Comparison of ENCODE assay signal across 16 cellular contexts in genomic region chr2:199556886-199557285, GRCh38.
A peak's percentile ranks its signal among the peaks of the same experiment; 100 is the strongest.
DNase-seq lines count a peak whose midpoint lies in the region; ATAC-seq, FAIRE-seq and TF ChIP-seq lines count a peak whose summit lies in the region.
"Had no signal": no experiment of that assay in that cellular context is flagged by ENCODE, and none has a peak within 500 bp of the region (broad histone marks: within the 10 kb centered on the region; RNA-seq: fewer than 3 reads in every experiment).

No MANE protein-coding gene starts in this region.

- 0% methylated on average over 6 of the region's 9 CpGs for WGBS in K562 (ENCODE audit: insufficient coverage, low coverage, missing lambda C conversion rate)

- DNase-seq in Daoy (ENCODE audit: low read depth) = peak; percentile 31
- peak; percentile 20 for DNase-seq in HT1080 (ENCODE audit: low read depth)
- DNase-seq in K562 (ENCODE audit: extremely low read depth in 1 of 4, low spot score in 3 of 4) = no peak
- DNase-seq in stimulated activated effector memory CD8-positive, alpha-beta T cell treated with anti-CD3 and anti-CD28 coated beads, Interleukin-12 subunit alpha, Interleukin-12 subunit beta, amount 100 ng/mL, for 72 hours (ENCODE audit: low spot score in 2 of 2) = no peak
- no peak for DNase-seq in coronary artery (ENCODE audit: low spot score)
- DNase-seq: Caco-2; CD8-positive, alpha-beta memory T cell; DND-41; GF-D8 had no signal

- TF ChIP-seq EP300 in K562 (IDR thresholded peaks at IDR 0.05; ENCODE audit: low read length) = no peak

- H4K20me1 ChIP-seq in K562 (replicated peaks; ENCODE audit: control insufficient read depth, insufficient read depth, low read length) = no peaks in the 10 kb centered on the region
- H4K20me1 ChIP-seq: BLaER1 had no signal

- TF ChIP-seq CTCF in K562 (IDR thresholded peaks at IDR 0.05 in 2 of 3, conservative IDR thresholded peaks at IDR 0.05 in 1 of 3; ENCODE audit: insufficient read depth in 2 of 3, low read depth in 1 of 3, low read length in 3 of 3) (no peak), coronary artery (IDR thresholded peaks at IDR 0.05) (no peak)

- H3K27me3 ChIP-seq in K562 (ENCODE audit: control insufficient read depth in 2 of 2, insufficient read depth in 2 of 2, low read length in 2 of 2) = peaks cover 0 to 25% of the 10 kb centered on the region in 2 experiments; a peak in 3 of 5 replicates
- H3K27me3 ChIP-seq: BLaER1 had no signal

- H3K79me2 ChIP-seq in K562 (ENCODE audit: control insufficient read depth, insufficient read depth, low read length) = no peaks in the 10 kb centered on the region

- CTCF ChIA-PET in K562 (lab: Yijun Ruan, JAX; ENCODE audit: low intra/inter-chr PET ratio) = no interaction called here

- no peaks in the 10 kb centered on the region for H3K9me1 ChIP-seq in K562 (ENCODE audit: control insufficient read depth, insufficient read depth, low read length)

- H3K4me1 ChIP-seq in K562 (replicated peaks in 1 of 2; ENCODE audit: control insufficient read depth in 2 of 2, insufficient read depth in 2 of 2, low read length in 2 of 2) = no peaks in the 10 kb centered on the region; a peak in 1 of 5 replicates
- H3K4me1 ChIP-seq: A549, BLaER1, Caco-2 had no signal

- H3K27ac ChIP-seq in K562 (ENCODE audit: extremely low read depth, low read depth, low read length) = no peak overlapping the region
- no peak overlapping the region for H3K27ac ChIP-seq in coronary artery
- H3K27ac ChIP-seq: A549, BLaER1, HL-60 had no signal

- in situ Hi-C loops in K562 (cut with MboI) = no loop called here

- H3K27ac Mint-ChIP-seq in stimulated activated effector memory CD8-positive, alpha-beta T cell treated with anti-CD3 and anti-CD28 coated beads, Interleukin-12 subunit alpha, Interleukin-12 subunit beta, amount 100 ng/mL, for 72 hours = no peak overlapping the region
- H3K27ac Mint-ChIP-seq: CD8-positive, alpha-beta memory T cell had no signal

- no peaks in the 10 kb centered on the region for H3K36me3 Mint-ChIP-seq in stimulated activated effector memory CD8-positive, alpha-beta T cell treated with anti-CD3 and anti-CD28 coated beads, Interleukin-12 subunit alpha, Interleukin-12 subunit beta, amount 100 ng/mL, for 72 hours
- H3K36me3 Mint-ChIP-seq: CD8-positive, alpha-beta memory T cell had no signal

- no peaks in the 10 kb centered on the region for H3K36me3 ChIP-seq in K562 (ENCODE audit: control insufficient read depth, insufficient read depth, low read length)
- H3K36me3 ChIP-seq: BLaER1 had no signal

- no TSS peak for BruUV-seq in K562 (replicated peaks; lab: Mats Ljungman, UMichigan)

- ATAC-seq in K562 (no peak), GM18511 (IDR thresholded peaks at IDR 0.05; ENCODE audit: unreplicated experiment) (no peak), HG03159 (IDR thresholded peaks at IDR 0.05; ENCODE audit: unreplicated experiment) (no peak)
- ATAC-seq in stimulated activated effector memory CD8-positive, alpha-beta T cell treated with anti-CD3 and anti-CD28 coated beads, Interleukin-12 subunit alpha, Interleukin-12 subunit beta, amount 100 ng/mL, for 72 hours = peak; percentile 39
- ATAC-seq: A549, HCT116 had no signal

- intact Hi-C loops in K562 (cut with micrococcal nuclease) = no loop called here

- TF ChIP-seq POLR2A in K562 (conservative IDR thresholded peaks at IDR 0.05) = no peak

- H3K9ac ChIP-seq in K562 (ENCODE audit: insufficient read depth in 1 of 2, low read depth in 2 of 2, low read length in 2 of 2) = no peak overlapping the region
- H3K9ac ChIP-seq: BLaER1 had no signal

- no peak overlapping the region for H2AFZ ChIP-seq in K562 (ENCODE audit: low read depth, low read length)

- no peaks in the 10 kb centered on the region for H3K9me3 Mint-ChIP-seq in stimulated activated effector memory CD8-positive, alpha-beta T cell treated with anti-CD3 and anti-CD28 coated beads, Interleukin-12 subunit alpha, Interleukin-12 subunit beta, amount 100 ng/mL, for 72 hours

- POLR2A ChIA-PET in K562 (lab: Yijun Ruan, JAX) = no interaction called here

- no peak for FAIRE-seq in K562 (lab: Jason Lieb, UNC)
- FAIRE-seq: A549, H54 had no signal

- no peak for TF ChIP-seq RAD21 in K562 (CRISPR knock-in tag; conservative IDR thresholded peaks at IDR 0.05 in 1 of 2, IDR thresholded peaks at IDR 0.05 in 1 of 2)

- H3K4me3 Mint-ChIP-seq in stimulated activated effector memory CD8-positive, alpha-beta T cell treated with anti-CD3 and anti-CD28 coated beads, Interleukin-12 subunit alpha, Interleukin-12 subunit beta, amount 100 ng/mL, for 72 hours = no peak overlapping the region
- H3K4me3 Mint-ChIP-seq: CD8-positive, alpha-beta memory T cell had no signal

- no peak overlapping the region for H3K4me2 ChIP-seq in K562 (ENCODE audit: insufficient read depth, low read length)
- H3K4me2 ChIP-seq: A549, BLaER1 had no signal

- no peaks in the 10 kb centered on the region for H3K4me1 Mint-ChIP-seq in stimulated activated effector memory CD8-positive, alpha-beta T cell treated with anti-CD3 and anti-CD28 coated beads, Interleukin-12 subunit alpha, Interleukin-12 subunit beta, amount 100 ng/mL, for 72 hours
- H3K4me1 Mint-ChIP-seq: CD8-positive, alpha-beta memory T cell had no signal

- no peak overlapping the region for H3K4me3 ChIP-seq in K562
- H3K4me3 ChIP-seq in coronary artery = no peak overlapping the region
- H3K4me3 ChIP-seq: A549, BLaER1 had no signal

- H3K9me3 ChIP-seq in K562 (replicated peaks; ENCODE audit: control insufficient read depth, insufficient read depth, low read depth, low read length) = no peaks in the 10 kb centered on the region
- H3K9me3 ChIP-seq: A549, BLaER1, Caco-2 had no signal

TF ChIP-seq in K562, 482 proteins besides CTCF, POLR2A, EP300 and RAD21:
- TF ChIP-seq HSF4 (CRISPR knock-in tag; IDR thresholded peaks at IDR 0.05; ENCODE audit: borderline replicate concordance) = no peak
- no peak for TF ChIP-seq ZBTB17 (CRISPR knock-in tag; IDR thresholded peaks at IDR 0.05)
- no peak for TF ChIP-seq GABPB1 (CRISPR knock-in tag; IDR thresholded peaks at IDR 0.05)
- peak; percentile 59 for TF ChIP-seq NFIC (IDR thresholded peaks at IDR 0.05)

Comparison
In these comparisons a context has a peak if more than half of its experiments do, and no peak if none do; other contexts are left out.
1. DNase-seq: peak in Daoy (single experiment) and HT1080 (single experiment); none in K562 (0 of 4), stimulated activated effector memory CD8-positive, alpha-beta T cell treated with anti-CD3 and anti-CD28 coated beads, Interleukin-12 subunit alpha, Interleukin-12 subunit beta, amount 100 ng/mL, for 72 hours (0 of 2) and coronary artery (single experiment).